ENCODE assay signal across 26 cellular contexts in genomic region chr7:48038815-48039496, GRCh38. TPM values are rescaled to one million over a fixed set of nuclear protein-coding genes. Genes with fewer than 3 reads are reported as not detected.
"Had no signal": no experiment of that assay in that cellular context is flagged by ENCODE, and none has a peak within 500 bp of the region (broad histone marks: within the 10 kb centered on the region; RNA-seq: fewer than 3 reads in every experiment).

No MANE protein-coding gene starts in this region.

- H3K27ac ChIP-seq: brain microvascular endothelial cell, cardiac muscle cell, PC-9 had no signal

- H2AFZ ChIP-seq: PC-9 had no signal

- ATAC-seq: activated T-cell treated with anti-CD3 and anti-CD28 coated beads, Interleukin-2, amount 50 U/mL, for 4 hours; T-cell had no signal

- H3K36me3 ChIP-seq: brain microvascular endothelial cell, cardiac muscle cell had no signal

- H3K4me3 ChIP-seq: cardiac muscle cell, PC-9 had no signal

- H3K4me3 Mint-ChIP-seq: activated CD4-positive, alpha-beta memory T cell treated with anti-CD3 and anti-CD28 coated beads for 36 hours; activated CD4-positive, alpha-beta T cell treated with anti-CD3 and anti-CD28 coated beads, Interleukin-2, amount 10 ng/mL, durations not matched to agents 7 days and 5 days; activated naive CD4-positive, alpha-beta T cell treated with anti-CD3 and anti-CD28 coated beads for 36 hours; activated naive CD8-positive, alpha-beta T cell; activated T-cell treated with anti-CD3 and anti-CD28 coated beads, Interleukin-2, amount 50 U/mL, for 4 hours; T-cell had no signal

- H3K9me3 Mint-ChIP-seq: activated CD4-positive, alpha-beta memory T cell treated with anti-CD3 and anti-CD28 coated beads for 36 hours; activated CD4-positive, alpha-beta T cell treated with anti-CD3 and anti-CD28 coated beads, Interleukin-2, amount 10 ng/mL, durations not matched to agents 7 days and 5 days; activated naive CD4-positive, alpha-beta T cell treated with anti-CD3 and anti-CD28 coated beads for 36 hours; activated T-cell treated with anti-CD3 and anti-CD28 coated beads, Interleukin-2, amount 50 U/mL, for 4 hours; T-cell had no signal

- DNase-seq: activated CD4-positive, alpha-beta memory T cell treated with anti-CD3 and anti-CD28 coated beads for 36 hours; activated CD4-positive, alpha-beta T cell treated with anti-CD3 and anti-CD28 coated beads, Interleukin-2, amount 10 ng/mL, durations not matched to agents 7 days and 5 days; activated CD4-positive, CD25-positive, alpha-beta regulatory T cell; activated CD8-positive, alpha-beta memory T cell treated with anti-CD3 and anti-CD28 coated beads for 24 hours; activated effector memory CD4-positive, alpha-beta T cell treated with anti-CD3 and anti-CD28 coated beads, Interleukin-2, amount 50 U/mL, for 16 hours; activated naive CD4-positive, alpha-beta T cell treated with anti-CD3 and anti-CD28 coated beads for 36 hours; activated T-cell treated with anti-CD3 and anti-CD28 coated beads, Interleukin-2, amount 50 U/mL, for 4 hours; amygdala; brain microvascular endothelial cell; KG1; NCI-H1092; NCI-H1417; NCI-H2029; NCI-H2107; NCI-H345; NCI-H510A; NCI-H526 treated with DMSO at 0.1 percent for 48 hours; NCI-H82; PC-9; SHP77 treated with DMSO at 0.1 percent for 48 hours; T-cell; T-helper 2 cell; T1000 had no signal

- H3K27ac Mint-ChIP-seq: activated CD4-positive, alpha-beta memory T cell treated with anti-CD3 and anti-CD28 coated beads for 36 hours; activated CD4-positive, alpha-beta T cell treated with anti-CD3 and anti-CD28 coated beads, Interleukin-2, amount 10 ng/mL, durations not matched to agents 7 days and 5 days; activated naive CD4-positive, alpha-beta T cell treated with anti-CD3 and anti-CD28 coated beads for 36 hours; activated naive CD8-positive, alpha-beta T cell; T-cell had no signal

- H3K36me3 Mint-ChIP-seq: activated CD4-positive, alpha-beta memory T cell treated with anti-CD3 and anti-CD28 coated beads for 36 hours; activated naive CD8-positive, alpha-beta T cell; T-cell had no signal

- H3K4me2 ChIP-seq: PC-9 had no signal

RNA-seq across cellular contexts. Expression of gene C7orf57, which starts 3.6 kb away (rescaled TPM):
- total RNA-seq: cardiac muscle cell had no signal

RNA-seq across cellular contexts. Expression of gene SUN3, which starts 10.0 kb away (rescaled TPM):
- total RNA-seq: activated CD4-positive, alpha-beta memory T cell treated with anti-CD3 and anti-CD28 coated beads for 36 hours; activated naive CD4-positive, alpha-beta T cell treated with anti-CD3 and anti-CD28 coated beads for 36 hours; activated T-cell treated with anti-CD3 and anti-CD28 coated beads, Interleukin-2, amount 50 U/mL, for 4 hours; cardiac muscle cell; LHCN-M2 had no signal
